Comparison of ENCODE assay signal across 18 cellular contexts in genomic region chr2:10204326-10205200, GRCh38.
DNase-seq lines count a peak whose midpoint lies in the region; ATAC-seq and TF ChIP-seq lines count a peak whose summit lies in the region.
"Had no signal": no experiment of that assay in that cellular context is flagged by ENCODE, and none has a peak within 500 bp of the region (broad histone marks: within the 10 kb centered on the region; RNA-seq: fewer than 3 reads in every experiment).

No MANE protein-coding gene starts in this region.

- H3K36me3 ChIP-seq in BLaER1 = peaks cover 43% of the 10 kb centered on the region
- H3K36me3 ChIP-seq: tibial artery had no signal

- no peaks in the 10 kb centered on the region for H3K36me3 Mint-ChIP-seq in glutamatergic neuron (ENCODE audit: unreplicated experiment)
- H3K36me3 Mint-ChIP-seq in CD14-positive monocyte = peaks cover 28 to 47% of the 10 kb centered on the region in 2 donors
- H3K36me3 Mint-ChIP-seq: activated CD4-positive, alpha-beta memory T cell treated with anti-CD3 and anti-CD28 coated beads for 36 hours had no signal

- no peak overlapping the region for H3K4me3 ChIP-seq in BLaER1
- H3K4me3 ChIP-seq: tibial artery had no signal

- peaks cover 6% of the 10 kb centered on the region for H3K9me3 Mint-ChIP-seq in glutamatergic neuron (ENCODE audit: unreplicated experiment)
- no peaks in the 10 kb centered on the region for H3K9me3 Mint-ChIP-seq in CD14-positive monocyte
- H3K9me3 Mint-ChIP-seq: activated CD4-positive, alpha-beta memory T cell treated with anti-CD3 and anti-CD28 coated beads for 36 hours; activated T-helper 17 cell treated with anti-CD3 and anti-CD28 coated beads, Interleukin-2, amount 50 U/mL, for 72 hours had no signal

- H3K9ac ChIP-seq in BLaER1 = no peak overlapping the region
- H3K9ac ChIP-seq: parathyroid adenoma had no signal

- DNase-seq in EL (peak; percentile 57), NCI-H748 treated with DMSO at 0.1 percent for 48 hours (lab: John Stamatoyannopoulos, UW) (peak; percentile 26), glutamatergic neuron (no peak), NK-92 (lab: John Stamatoyannopoulos, UW; ENCODE audit: unreplicated experiment) (no peak), CD14-positive monocyte (ENCODE audit: low spot score) (no peak)
- DNase-seq: activated CD4-positive, alpha-beta memory T cell treated with anti-CD3 and anti-CD28 coated beads for 36 hours; C1 segment of cervical spinal cord; Karpas-422; NCI-H1930; NK-92 treated with Interleukin-12 subunit alpha and Interleukin-12 subunit beta, amount 100 ng/mL, for 24 hours; tibial artery had no signal

- ATAC-seq in GM18867 (IDR thresholded peaks at IDR 0.05; ENCODE audit: unreplicated experiment) = no peak
- ATAC-seq in HG03045 (IDR thresholded peaks at IDR 0.05; ENCODE audit: unreplicated experiment) = no peak
- ATAC-seq: activated T-helper 17 cell treated with anti-CD3 and anti-CD28 coated beads, Interleukin-2, amount 50 U/mL, for 72 hours had no signal

- H3K4me1 Mint-ChIP-seq in glutamatergic neuron (ENCODE audit: low read depth, unreplicated experiment) = peaks cover 14% of the 10 kb centered on the region
- no peaks in the 10 kb centered on the region for H3K4me1 Mint-ChIP-seq in CD14-positive monocyte
- H3K4me1 Mint-ChIP-seq: activated T-helper 17 cell treated with anti-CD3 and anti-CD28 coated beads, Interleukin-2, amount 50 U/mL, for 72 hours had no signal

- H3K27me3 Mint-ChIP-seq in glutamatergic neuron (ENCODE audit: unreplicated experiment) = peaks cover 2% of the 10 kb centered on the region
- peaks cover 0 to 2% (median 0%) of the 10 kb centered on the region in 3 donors for H3K27me3 Mint-ChIP-seq in CD14-positive monocyte (ENCODE audit: low read depth in 3 of 3)
- H3K27me3 Mint-ChIP-seq: activated CD4-positive, alpha-beta memory T cell treated with anti-CD3 and anti-CD28 coated beads for 36 hours; activated T-helper 17 cell treated with anti-CD3 and anti-CD28 coated beads, Interleukin-2, amount 50 U/mL, for 72 hours had no signal

- intact Hi-C loops in CD14-positive monocyte (cut with micrococcal nuclease) = no loop called here

- peaks cover 23% of the 10 kb centered on the region for H3K4me1 ChIP-seq in BLaER1
- H3K4me1 ChIP-seq: parathyroid adenoma, tibial artery had no signal

- no peaks in the 10 kb centered on the region for H3K9me3 ChIP-seq in BLaER1
- H3K9me3 ChIP-seq: tibial artery had no signal

- TF ChIP-seq CTCF in glutamatergic neuron (IDR thresholded peaks at IDR 0.05; ENCODE audit: partially characterized antibody, unreplicated experiment) (no peak), CD14-positive monocyte (IDR thresholded peaks at IDR 0.05) (no peak)

- H3K27ac Mint-ChIP-seq in glutamatergic neuron (ENCODE audit: unreplicated experiment) = peak overlapping the region; percentile 72
- H3K27ac Mint-ChIP-seq in CD14-positive monocyte = peak overlapping the region in 2 of 7 donors; percentile 11 to 42
- H3K27ac Mint-ChIP-seq: activated CD4-positive, alpha-beta memory T cell treated with anti-CD3 and anti-CD28 coated beads for 36 hours; activated T-helper 17 cell treated with anti-CD3 and anti-CD28 coated beads, Interleukin-2, amount 50 U/mL, for 72 hours had no signal

- no peaks in the 10 kb centered on the region for H4K20me1 ChIP-seq in BLaER1

- H3K4me3 Mint-ChIP-seq in glutamatergic neuron (ENCODE audit: unreplicated experiment) (no peak overlapping the region), CD14-positive monocyte (no peak overlapping the region)
- H3K4me3 Mint-ChIP-seq: activated CD4-positive, alpha-beta memory T cell treated with anti-CD3 and anti-CD28 coated beads for 36 hours; activated T-helper 17 cell treated with anti-CD3 and anti-CD28 coated beads, Interleukin-2, amount 50 U/mL, for 72 hours had no signal

- H3K27me3 ChIP-seq in BLaER1 = no peaks in the 10 kb centered on the region
- H3K27me3 ChIP-seq: tibial artery had no signal

- H3K4me2 ChIP-seq in BLaER1 = peak overlapping the region; percentile 21; the same call in 1 of the 2 replicates

- H3K27ac ChIP-seq in BLaER1 = no peak overlapping the region
- H3K27ac ChIP-seq: parathyroid adenoma, RWPE1, tibial artery, VCaP had no signal

Comparison
In these comparisons a context has a peak if more than half of its experiments do, and no peak if none do; other contexts are left out.
1. DNase-seq: peak in EL (single experiment) and NCI-H748 treated with DMSO at 0.1 percent for 48 hours (single experiment); none in glutamatergic neuron (single experiment), NK-92 (single experiment) and CD14-positive monocyte (single experiment).